In genomic region chr9:137588311-137588710, GRCh38 we compare ENCODE assay signal across 15 cellular contexts. TPM values are rescaled to one million over a fixed set of nuclear protein-coding genes. Genes with fewer than 3 reads are reported as not detected.
DNase-seq lines count a peak whose midpoint lies in the region; ATAC-seq, FAIRE-seq and TF ChIP-seq lines count a peak whose summit lies in the region.
"Had no signal": no experiment of that assay in that cellular context is flagged by ENCODE, and none has a peak within 500 bp of the region (broad histone marks: within the 10 kb centered on the region; RNA-seq: fewer than 3 reads in every experiment).

No MANE protein-coding gene starts in this region.

- H3K36me3 ChIP-seq in A673 (ENCODE audit: insufficient read depth, low read length, poor library complexity, severe bottlenecking) = peaks cover 39% of the 10 kb centered on the region
- H3K36me3 ChIP-seq: ovary had no signal

- no peaks in the 10 kb centered on the region for H3K9me3 ChIP-seq in A673 (ENCODE audit: low read depth, low read length, poor library complexity, severe bottlenecking)
- H3K9me3 ChIP-seq in iPS-18c (ENCODE audit: control insufficient read depth, insufficient read depth, low read length) = no peaks in the 10 kb centered on the region
- H3K9me3 ChIP-seq: ovary had no signal

- CTCF ChIA-PET in A673 (lab: Charles Lee) (no interaction called here), Calu3 (lab: Charles Lee) (interaction anchor here (0.9 to 1.1 kb wide), 2 partner anchors 10 to 53 kb away, joined by 3 read pairs; no protein-coding TSS in a partner anchor)
- CTCF ChIA-PET in activated CD4-positive, alpha-beta memory T cell treated with anti-CD3 and anti-CD28 coated beads for 36 hours (lab: Charles Lee) = interaction anchor here (1.7 to 2.4 kb wide), 2 partner anchors 9 to 36 kb away, joined by 6 to 23 read pairs; partner anchors contain the start of genes DPH7 and MRPL41

- BruUV-seq in A673 (replicated peaks; lab: Mats Ljungman, UMichigan) = no TSS peak
- BruUV-seq in Calu3 (replicated peaks; lab: Mats Ljungman, UMichigan) = no TSS peak

- peaks cover 40% of the 10 kb centered on the region for H3K36me3 Mint-ChIP-seq in Calu3 (ENCODE audit: insufficient read depth, unreplicated experiment)
- H3K36me3 Mint-ChIP-seq in activated CD4-positive, alpha-beta memory T cell treated with anti-CD3 and anti-CD28 coated beads for 36 hours = peaks cover 23% of the 10 kb centered on the region
- H3K36me3 Mint-ChIP-seq in osteocyte (ENCODE audit: unreplicated experiment) = peaks cover 15% of the 10 kb centered on the region

- no peak for FAIRE-seq in GM19239 (lab: Jason Lieb, UNC)

- peaks cover 7% of the 10 kb centered on the region for H3K4me1 ChIP-seq in A673 (ENCODE audit: insufficient read depth, low read length, poor library complexity, severe bottlenecking)

- no peaks in the 10 kb centered on the region for H3K27me3 ChIP-seq in A673 (replicated peaks; ENCODE audit: insufficient read depth, low read depth, low read length, poor library complexity)
- H3K27me3 ChIP-seq: foreskin keratinocyte, ovary had no signal

- ATAC-seq in HG02981 (IDR thresholded peaks at IDR 0.05; ENCODE audit: unreplicated experiment) = no peak
- ATAC-seq: foreskin keratinocyte, left colon had no signal

- DNase-seq in A673 (ENCODE audit: low spot score) = no peak
- no peak for DNase-seq in Calu3
- no peak for DNase-seq in activated CD4-positive, alpha-beta memory T cell treated with anti-CD3 and anti-CD28 coated beads for 36 hours
- DNase-seq in NCI-H2196 treated with DMSO at 0.1 percent for 48 hours (lab: John Stamatoyannopoulos, UW; ENCODE audit: unreplicated experiment) = no peak
- DNase-seq in osteocyte (ENCODE audit: extremely low spot score, unreplicated experiment) = no peak
- no peak for DNase-seq in GM19239 (ENCODE audit: insufficient read length, low spot score)
- DNase-seq: activated naive CD4-positive, alpha-beta T cell; C1 segment of cervical spinal cord; foreskin keratinocyte; left colon; NCI-H1048; NCI-H446; ovary had no signal

- POLR2A ChIA-PET in A673 (lab: Charles Lee; ENCODE audit: low non-redundant PET) = no interaction called here
- POLR2A ChIA-PET in activated CD4-positive, alpha-beta memory T cell treated with anti-CD3 and anti-CD28 coated beads for 36 hours (lab: Charles Lee) = interaction anchor here (1.2 kb wide), 1 partner anchor 9 kb away, joined by 3 read pairs; the partner anchor contains the start of gene DPH7

- H3K4me1 Mint-ChIP-seq in Calu3 (ENCODE audit: low read depth, unreplicated experiment) = peaks cover 7% of the 10 kb centered on the region
- peaks cover 22% of the 10 kb centered on the region for H3K4me1 Mint-ChIP-seq in activated CD4-positive, alpha-beta memory T cell treated with anti-CD3 and anti-CD28 coated beads for 36 hours (ENCODE audit: low read depth)
- peaks cover 11% of the 10 kb centered on the region for H3K4me1 Mint-ChIP-seq in osteocyte (ENCODE audit: unreplicated experiment)

- no peaks in the 10 kb centered on the region for H3K27me3 Mint-ChIP-seq in Calu3 (ENCODE audit: unreplicated experiment)
- no peaks in the 10 kb centered on the region for H3K27me3 Mint-ChIP-seq in activated CD4-positive, alpha-beta memory T cell treated with anti-CD3 and anti-CD28 coated beads for 36 hours
- no peaks in the 10 kb centered on the region for H3K27me3 Mint-ChIP-seq in osteocyte (ENCODE audit: unreplicated experiment)

- H3K4me3 ChIP-seq in A673 (ENCODE audit: low read depth, low read length, poor library complexity, severe bottlenecking) = peak overlapping the region; percentile 94
- H3K4me3 ChIP-seq in iPS-18c (ENCODE audit: insufficient read depth, low read depth, low read length) = peak overlapping the region; percentile 73; the same call in 1 of the 2 replicates
- H3K4me3 ChIP-seq: ovary had no signal

- no peak overlapping the region for H3K27ac Mint-ChIP-seq in Calu3 (ENCODE audit: unreplicated experiment)
- H3K27ac Mint-ChIP-seq in activated CD4-positive, alpha-beta memory T cell treated with anti-CD3 and anti-CD28 coated beads for 36 hours = no peak overlapping the region
- no peak overlapping the region for H3K27ac Mint-ChIP-seq in osteocyte (ENCODE audit: unreplicated experiment)

- H3K4me3 Mint-ChIP-seq in Calu3 (ENCODE audit: low read depth, unreplicated experiment) (peak overlapping the region; percentile 10), osteocyte (ENCODE audit: unreplicated experiment) (no peak overlapping the region)
- H3K4me3 Mint-ChIP-seq in activated CD4-positive, alpha-beta memory T cell treated with anti-CD3 and anti-CD28 coated beads for 36 hours = peak overlapping the region; percentile 45

- H3K9me3 Mint-ChIP-seq in Calu3 (ENCODE audit: low read depth, unreplicated experiment) (no peaks in the 10 kb centered on the region), osteocyte (ENCODE audit: unreplicated experiment) (no peaks in the 10 kb centered on the region)
- no peaks in the 10 kb centered on the region for H3K9me3 Mint-ChIP-seq in activated CD4-positive, alpha-beta memory T cell treated with anti-CD3 and anti-CD28 coated beads for 36 hours

- H3K27ac ChIP-seq in A673 (ENCODE audit: low read depth, low read length, poor library complexity, severe bottlenecking) = peak overlapping the region; percentile 21
- H3K27ac ChIP-seq: foreskin keratinocyte, ovary had no signal

- TF ChIP-seq CTCF in A673 (conservative IDR thresholded peaks at IDR 0.05; ENCODE audit: low read depth, low read length) (no peak), Calu3 (IDR thresholded peaks at IDR 0.05; ENCODE audit: unreplicated experiment) (no peak), osteocyte (IDR thresholded peaks at IDR 0.05) (no peak)

- intact Hi-C loops in A673 (cut with micrococcal nuclease; ENCODE audit: unreplicated experiment) = no loop called here
- intact Hi-C loops in Calu3 (cut with micrococcal nuclease; ENCODE audit: unreplicated experiment) = no loop called here
- intact Hi-C loops in activated CD4-positive, alpha-beta memory T cell treated with anti-CD3 and anti-CD28 coated beads for 36 hours (cut with micrococcal nuclease) = no loop called here

RNA-seq across cellular contexts. Expression of gene ZMYND19, which starts 2.0 kb away (rescaled TPM):
- total RNA-seq in A673 (2021) = 68.0 and 75.3 TPM in 2 replicates
- total RNA-seq in Calu3 (2022) = 30.0 and 31.7 TPM in 2 replicates
- total RNA-seq in activated CD4-positive, alpha-beta memory T cell treated with anti-CD3 and anti-CD28 coated beads for 36 hours = 10 to 100 TPM; 39.7 to 42.6 TPM
- total RNA-seq in osteocyte = 30.3 and 31.4 TPM in 2 replicates

RNA-seq across cellular contexts. Expression of gene DPH7, which starts 9.6 kb away (rescaled TPM):
- total RNA-seq in A673 (2021) (56.5 and 56.9 TPM in 2 replicates), Calu3 (2022) (29.7 and 30.2 TPM in 2 replicates), osteocyte (37.3 and 39.5 TPM in 2 replicates)
- 10 to 100 TPM; 26.6 to 30.3 TPM for total RNA-seq in activated CD4-positive, alpha-beta memory T cell treated with anti-CD3 and anti-CD28 coated beads for 36 hours

RNA-seq across cellular contexts. Expression of gene ARRDC1, which starts 17.2 kb away (rescaled TPM):
- total RNA-seq in A673 (2021) (13.3 and 18.3 TPM in 2 replicates), Calu3 (2022) (86.4 and 93.7 TPM in 2 replicates), osteocyte (28.7 and 30.2 TPM in 2 replicates)
- 10 to 100 TPM; 38.2 to 40.5 TPM for total RNA-seq in activated CD4-positive, alpha-beta memory T cell treated with anti-CD3 and anti-CD28 coated beads for 36 hours

RNA-seq across cellular contexts. Expression of gene EHMT1, which starts 30.5 kb away (rescaled TPM):
- total RNA-seq in A673 (2021) (115 and 124 TPM in 2 replicates), Calu3 (2022) (56.0 and 61.7 TPM in 2 replicates), osteocyte (88.6 and 93.3 TPM in 2 replicates)
- total RNA-seq in activated CD4-positive, alpha-beta memory T cell treated with anti-CD3 and anti-CD28 coated beads for 36 hours = 10 to 100 TPM; 66.0 to 70.8 TPM

RNA-seq across cellular contexts. Expression of gene MRPL41, which starts 36.6 kb away (rescaled TPM):
- total RNA-seq in A673 (2021) (66.6 and 67.4 TPM in 2 replicates), Calu3 (2022) (27.6 and 31.1 TPM in 2 replicates), osteocyte (51.9 and 53.8 TPM in 2 replicates)
- total RNA-seq in activated CD4-positive, alpha-beta memory T cell treated with anti-CD3 and anti-CD28 coated beads for 36 hours = 10 to 100 TPM; 48.0 to 48.8 TPM
